In the genomic region with DNA sequence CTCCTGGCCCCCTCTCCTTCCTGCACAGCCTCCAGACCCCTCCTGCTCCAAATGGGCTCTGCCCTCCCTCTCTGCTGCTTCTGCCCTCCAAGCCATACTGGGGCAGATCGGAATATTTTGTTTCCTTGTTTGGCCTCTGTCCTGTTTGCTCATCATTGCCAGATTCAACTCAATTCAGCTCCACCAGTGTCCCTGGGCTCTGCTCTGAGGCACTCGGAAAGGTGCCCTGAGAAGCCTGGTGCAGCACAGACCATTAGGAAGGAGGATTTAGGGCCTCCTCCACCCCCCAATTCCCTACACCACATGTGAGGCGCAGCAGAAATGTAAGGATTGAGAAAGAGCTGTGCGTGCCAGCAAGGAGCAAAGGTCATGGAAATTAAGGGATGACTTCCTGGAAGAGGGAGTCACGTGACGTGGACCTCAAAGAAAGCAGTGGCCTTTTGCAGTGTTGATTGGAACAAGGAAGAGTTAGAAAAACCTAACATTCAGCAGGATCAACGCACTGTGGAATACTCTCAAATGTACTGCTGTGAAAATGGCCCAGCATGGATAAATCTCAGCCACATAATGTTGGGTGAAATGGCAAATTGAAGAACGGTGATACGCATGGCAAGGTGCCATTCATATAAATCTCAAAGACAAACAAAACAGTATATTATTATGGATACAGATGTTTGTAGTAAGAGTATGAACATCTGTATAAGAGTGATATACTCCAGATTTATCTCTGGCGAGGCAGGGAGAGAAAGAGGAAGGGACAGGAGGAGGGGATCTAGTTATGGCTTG, we compare ENCODE assay signal across 1 cellular context.
TF ChIP-seq lines count a peak whose summit lies in the region.

No MANE protein-coding gene starts in this region.

TF ChIP-seq in HepG2, 621 proteins besides CTCF, POLR2A, EP300 and RAD21 (continued from another document and continues in another):
- TF ChIP-seq ZNF784 (CRISPR knock-in tag; IDR thresholded peaks at IDR 0.05; ENCODE audit: borderline replicate concordance) (no peak), ZNF564 (CRISPR knock-in tag; IDR thresholded peaks at IDR 0.05) (no peak), ZNF629 (CRISPR knock-in tag; conservative IDR thresholded peaks at IDR 0.05) (no peak; the same call in 1 of the 2 replicates), DNMT3B (CRISPR knock-in tag; conservative IDR thresholded peaks at IDR 0.05) (peak; percentile 75; the same call in 1 of the 2 replicates), ZNF30 (CRISPR knock-in tag; IDR thresholded peaks at IDR 0.05) (no peak), ZNF180 (CRISPR knock-in tag; IDR thresholded peaks at IDR 0.05; ENCODE audit: borderline replicate concordance, low read depth) (no peak), ZNF670 (CRISPR knock-in tag; IDR thresholded peaks at IDR 0.05; ENCODE audit: borderline replicate concordance) (no peak), NR2C2 (CRISPR knock-in tag; IDR thresholded peaks at IDR 0.05; ENCODE audit: borderline replicate concordance) (peak; percentile 95), ZMYM3 (CRISPR knock-in tag; IDR thresholded peaks at IDR 0.05) (0 out of 2 replicates have a peak, but pooled peaks have one; percentile 56), ZNF709 (CRISPR knock-in tag; IDR thresholded peaks at IDR 0.05) (no peak), MZF1 (CRISPR knock-in tag; IDR thresholded peaks at IDR 0.05; ENCODE audit: borderline replicate concordance) (no peak), SIX4 (CRISPR knock-in tag; IDR thresholded peaks at IDR 0.05) (peak; percentile 59; the same call in 1 of the 2 replicates), ZNF263 (CRISPR knock-in tag; IDR thresholded peaks at IDR 0.05) (peak; percentile 95), NFIB (CRISPR knock-in tag; IDR thresholded peaks at IDR 0.05; ENCODE audit: borderline replicate concordance) (no peak), ZSCAN21 (CRISPR knock-in tag; IDR thresholded peaks at IDR 0.05; ENCODE audit: borderline replicate concordance) (peak; percentile 68; the same call in 1 of the 2 replicates), FOXJ3 (CRISPR knock-in tag; IDR thresholded peaks at IDR 0.05; ENCODE audit: borderline replicate concordance) (no peak; the same call in 1 of the 2 replicates), ZSCAN30 (CRISPR knock-in tag; IDR thresholded peaks at IDR 0.05) (no peak), ZBTB1 (CRISPR knock-in tag; IDR thresholded peaks at IDR 0.05; ENCODE audit: borderline replicate concordance) (peak; percentile 19; the same call in 1 of the 2 replicates), ELF3 (CRISPR knock-in tag; IDR thresholded peaks at IDR 0.05) (peak; percentile 100), FOXP1 (IDR thresholded peaks at IDR 0.05) (no peak), FOXP1 (CRISPR knock-in tag; IDR thresholded peaks at IDR 0.05) (peak; percentile 44; the same call in 1 of the 2 replicates), KMT2B (CRISPR knock-in tag; IDR thresholded peaks at IDR 0.05) (peak; percentile 44; the same call in 1 of the 2 replicates), HNRNPUL1 (IDR thresholded peaks at IDR 0.05; ENCODE audit: low read depth, low read length) (no peak), KAT2B (IDR thresholded peaks at IDR 0.05; ENCODE audit: borderline replicate concordance, low read depth, low read length) (no peak), ZNF773 (CRISPR knock-in tag; IDR thresholded peaks at IDR 0.05; ENCODE audit: borderline replicate concordance) (no peak; the same call in 1 of the 2 replicates), PCBP2 (optimal IDR thresholded peaks at IDR 0.05; ENCODE audit: low read depth, low read length, poor library complexity, severe bottlenecking) (no peak), IRF1 (CRISPR knock-in tag; IDR thresholded peaks at IDR 0.05; ENCODE audit: low read depth) (no peak), ZNF367 (CRISPR knock-in tag; IDR thresholded peaks at IDR 0.05; ENCODE audit: borderline replicate concordance) (no peak), GPN1 (CRISPR knock-in tag; IDR thresholded peaks at IDR 0.05; ENCODE audit: borderline replicate concordance) (no peak), MXD4 (CRISPR knock-in tag; IDR thresholded peaks at IDR 0.05) (peak; percentile 61; the same call in 1 of the 2 replicates), ZNF431 (CRISPR knock-in tag; IDR thresholded peaks at IDR 0.05; ENCODE audit: borderline replicate concordance, low read depth) (no peak), SIN3A (IDR thresholded peaks at IDR 0.05; ENCODE audit: borderline replicate concordance, low read depth, low read length) (no peak), MEIS1 (CRISPR knock-in tag; IDR thresholded peaks at IDR 0.05; ENCODE audit: borderline replicate concordance) (no peak), ZNF205 (CRISPR knock-in tag; IDR thresholded peaks at IDR 0.05) (0 out of 2 replicates have a peak, but pooled peaks have one; percentile 57), ZSCAN29 (CRISPR knock-in tag; conservative IDR thresholded peaks at IDR 0.05) (0 out of 2 replicates have a peak, but pooled peaks have one; percentile 64), ZNF713 (CRISPR knock-in tag; IDR thresholded peaks at IDR 0.05) (no peak), KLF16 (CRISPR knock-in tag; IDR thresholded peaks at IDR 0.05) (peak in 1 of 2 experiments; percentile 97; a peak in 2 of 4 replicates), JDP2 (CRISPR knock-in tag; IDR thresholded peaks at IDR 0.05; ENCODE audit: borderline replicate concordance) (no peak), ZNF331 (CRISPR knock-in tag; IDR thresholded peaks at IDR 0.05) (peak; percentile 94), TBX2 (CRISPR knock-in tag; IDR thresholded peaks at IDR 0.05; ENCODE audit: borderline replicate concordance) (peak; percentile 60), NFAT5 (CRISPR knock-in tag; IDR thresholded peaks at IDR 0.05) (peak; percentile 40; the same call in 1 of the 2 replicates), ZSCAN25 (CRISPR knock-in tag; IDR thresholded peaks at IDR 0.05) (no peak), FIP1L1 (IDR thresholded peaks at IDR 0.05; ENCODE audit: borderline replicate concordance, insufficient read depth, low read depth, low read length) (no peak), ZNF747 (CRISPR knock-in tag; IDR thresholded peaks at IDR 0.05; ENCODE audit: borderline replicate concordance) (no peak), ZNF546 (CRISPR knock-in tag; conservative IDR thresholded peaks at IDR 0.05) (no peak), EHMT2 (IDR thresholded peaks at IDR 0.05; ENCODE audit: borderline replicate concordance, low read depth, low read length) (peak; percentile 82; the same call in 1 of the 2 replicates), EEA1 (CRISPR knock-in tag; IDR thresholded peaks at IDR 0.05; ENCODE audit: borderline replicate concordance) (no peak), JUND (CRISPR knock-in tag; IDR thresholded peaks at IDR 0.05) (no peak), SRF (IDR thresholded peaks at IDR 0.05; ENCODE audit: low read depth, low read length) (no peak), ZNF549 (CRISPR knock-in tag; IDR thresholded peaks at IDR 0.05) (no peak), DNMT1 (CRISPR knock-in tag; IDR thresholded peaks at IDR 0.05) (no peak), ZNF256 (CRISPR knock-in tag; conservative IDR thresholded peaks at IDR 0.05) (no peak), ZNF850 (CRISPR knock-in tag; conservative IDR thresholded peaks at IDR 0.05) (no peak), CREM (IDR thresholded peaks at IDR 0.05) (peak; percentile 41; the same call in 1 of the 2 replicates), CREM (CRISPR knock-in tag; IDR thresholded peaks at IDR 0.05) (no peak), ZNF674 (CRISPR knock-in tag; IDR thresholded peaks at IDR 0.05; ENCODE audit: low read depth) (no peak), CBX1 (IDR thresholded peaks at IDR 0.05; ENCODE audit: low read depth) (no peak), NCOA1 (CRISPR knock-in tag; IDR thresholded peaks at IDR 0.05) (no peak), ZFYVE20 (CRISPR knock-in tag; IDR thresholded peaks at IDR 0.05; ENCODE audit: borderline replicate concordance, low read depth) (no peak), ZNF597 (CRISPR knock-in tag; IDR thresholded peaks at IDR 0.05) (no peak)
- TF ChIP-seq, protein P1, sequence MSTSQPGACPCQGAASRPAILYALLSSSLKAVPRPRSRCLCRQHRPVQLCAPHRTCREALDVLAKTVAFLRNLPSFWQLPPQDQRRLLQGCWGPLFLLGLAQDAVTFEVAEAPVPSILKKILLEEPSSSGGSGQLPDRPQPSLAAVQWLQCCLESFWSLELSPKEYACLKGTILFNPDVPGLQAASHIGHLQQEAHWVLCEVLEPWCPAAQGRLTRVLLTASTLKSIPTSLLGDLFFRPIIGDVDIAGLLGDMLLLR (CRISPR knock-in tag; IDR thresholded peaks at IDR 0.05): no peak; the same call in 1 of the 2 replicates
- TF ChIP-seq, protein P2, sequence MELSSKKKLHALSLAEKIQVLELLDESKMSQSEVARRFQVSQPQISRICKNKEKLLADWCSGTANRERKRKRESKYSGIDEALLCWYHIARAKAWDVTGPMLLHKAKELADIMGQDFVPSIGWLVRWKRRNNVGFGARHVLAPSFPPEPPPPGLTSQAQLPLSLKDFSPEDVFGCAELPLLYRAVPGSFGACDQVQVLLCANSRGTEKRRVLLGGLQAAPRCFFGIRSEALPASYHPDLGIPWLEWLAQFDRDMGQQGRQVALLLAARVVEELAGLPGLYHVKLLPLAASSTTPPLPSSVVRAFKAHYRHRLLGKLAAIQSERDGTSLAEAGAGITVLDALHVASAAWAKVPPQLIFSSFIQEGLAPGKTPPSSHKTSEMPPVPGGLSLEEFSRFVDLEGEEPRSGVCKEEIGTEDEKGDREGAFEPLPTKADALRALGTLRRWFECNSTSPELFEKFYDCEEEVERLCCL (CRISPR knock-in tag; IDR thresholded peaks at IDR 0.05; ENCODE audit: borderline replicate concordance): no peak
